18 cellular contexts compared by ENCODE assay signal in genomic region chr2:65636024-65636423, GRCh38.
"Had no signal": no experiment of that assay in that cellular context is flagged by ENCODE, and none has a peak within 500 bp of the region (broad histone marks: within the 10 kb centered on the region; RNA-seq: fewer than 3 reads in every experiment).

No MANE protein-coding gene starts in this region.

- H3K4me2 ChIP-seq: KMS-11 had no signal

- H3K27ac ChIP-seq: KMS-11, RWPE1 had no signal

- H3K9ac ChIP-seq: KMS-11 had no signal

- DNase-seq: IMR-90, Kasumi-1, MM.1S, NCI-H1092 treated with DMSO at 0.1 percent for 48 hours, NCI-H1436, NCI-H187, NCI-H2029, NCI-H2081 treated with DMSO at 0.1 percent for 48 hours, NCI-H2171, NCI-H226, NCI-H446, NCI-H510A, NCI-H524 treated with DMSO at 0.1 percent for 48 hours, NCI-H69, SHP77 had no signal

- FAIRE-seq: RCC 7860 had no signal
